8 cellular contexts compared by ENCODE assay signal in the genomic region with DNA sequence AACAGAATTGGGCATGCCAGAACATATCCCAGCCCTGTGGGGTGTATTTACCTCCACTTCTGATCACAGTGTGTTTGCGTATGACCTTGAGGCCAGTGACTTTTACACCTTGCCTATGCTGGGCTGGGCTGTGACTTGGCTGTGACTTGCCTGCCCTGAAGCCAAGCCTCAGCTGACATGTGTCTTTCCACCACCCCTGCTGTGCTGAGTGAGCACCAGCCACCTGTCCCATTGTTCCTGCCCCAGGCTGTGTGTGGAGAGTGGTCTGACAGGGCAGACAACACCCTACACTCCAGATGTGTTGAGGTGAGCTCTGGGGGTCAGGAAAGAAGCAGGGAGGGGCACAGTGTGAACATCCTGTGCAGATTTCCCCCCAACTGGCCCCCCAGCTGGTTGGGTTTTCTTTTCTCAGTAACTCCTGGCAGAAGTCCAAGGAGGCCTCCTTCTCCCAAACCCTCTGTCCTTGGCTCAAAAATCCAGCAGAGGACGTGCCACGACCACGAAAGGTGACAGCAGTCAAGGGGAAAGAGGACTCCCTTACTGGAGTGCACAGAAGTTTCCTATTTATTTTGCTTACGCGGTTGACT. TPM values are rescaled to one million over a fixed set of nuclear protein-coding genes. Genes with fewer than 3 reads are reported as not detected.
A peak's percentile ranks its signal among the peaks of the same experiment; 100 is the strongest.
DNase-seq lines count a peak whose midpoint lies in the region; ATAC-seq, FAIRE-seq and TF ChIP-seq lines count a peak whose summit lies in the region.

No MANE protein-coding gene starts in this region.

- H3K36me3 ChIP-seq in spleen, result no peaks in the 10 kb centered on the region

- intact Hi-C loops in spleen (cut with DNase I; ENCODE audit: low total_unique reads), result no loop called here

- peaks cover 0 to 12% (median 0%) of the 10 kb centered on the region in 7 donors for H3K27me3 ChIP-seq in spleen (replicated peaks in 1 of 7)

- H3K4me3 ChIP-seq in A549 (no peak overlapping the region), spleen (no peak overlapping the region)

- CTCF ChIA-PET in A549 (lab: Yijun Ruan, JAX), result interaction anchor here (1.0 to 4.4 kb wide), 10 partner anchors 10 to 76 kb away, joined by 3 to 30 read pairs (median 4); no protein-coding TSS in a partner anchor

- no peaks in the 10 kb centered on the region for H3K9me3 ChIP-seq in A549
- H3K9me3 ChIP-seq in spleen, result no peaks in the 10 kb centered on the region

- H3K4me1 ChIP-seq in A549, result peaks cover 11% of the 10 kb centered on the region
- H3K4me1 ChIP-seq in spleen, result peaks cover 0 to 11% (median 6%) of the 10 kb centered on the region in 6 donors

- TF ChIP-seq EP300 in A549 (IDR thresholded peaks at IDR 0.05), result no peak

- peak; percentile 39 to 61; a peak in 4 of 5 replicates for TF ChIP-seq RAD21 in A549 (conservative IDR thresholded peaks at IDR 0.05 in 1 of 2, IDR thresholded peaks at IDR 0.05 in 1 of 2)

- peak in 1 of 2 experiments; percentile 26 for DNase-seq in A549 (ENCODE audit: low read depth in 1 of 2, low spot score in 1 of 2)
- peak; percentile 88 for DNase-seq in NCI-H82 (lab: John Stamatoyannopoulos, UW)
- DNase-seq in fibroblast of gingiva (ENCODE audit: low read depth), result peak; percentile 67
- DNase-seq in spleen, result peak; percentile 48

- WGBS in A549 (ENCODE audit: missing lambda C conversion rate), result 67% methylated on average over 6 of the region's 6 CpGs
- WGBS in spleen, 5 donors, result 29 to 41% (median 33%) methylated on average over 6 of the region's 6 CpGs

- ATAC-seq in A549 (no peak), GM18498 (IDR thresholded peaks at IDR 0.05; ENCODE audit: unreplicated experiment) (peak; percentile 38), GM18519 (IDR thresholded peaks at IDR 0.05; ENCODE audit: low FRiP score, unreplicated experiment) (no peak), GM18517 (IDR thresholded peaks at IDR 0.05; ENCODE audit: unreplicated experiment) (no peak), GM18502 (IDR thresholded peaks at IDR 0.05; ENCODE audit: poor library complexity, unreplicated experiment) (no peak)

- no peak for TF ChIP-seq POLR2A in A549 (IDR thresholded peaks at IDR 0.05; ENCODE audit: low read length)
- TF ChIP-seq POLR2A in spleen (IDR thresholded peaks at IDR 0.05), result no peak

- POLR2A ChIA-PET in A549 (lab: Yijun Ruan, JAX), result no interaction called here

- peak overlapping the region in 1 of 2 experiments; percentile 49; a peak in 2 of 6 replicates for H3K27ac ChIP-seq in A549
- no peak overlapping the region for H3K27ac ChIP-seq in spleen

- H3K4me2 ChIP-seq in A549, result no peak overlapping the region; the same call in 2 of the 3 replicates

- TF ChIP-seq CTCF in A549 (IDR thresholded peaks at IDR 0.05) (peak; percentile 12; the same call in 1 of the 3 replicates), spleen (IDR thresholded peaks at IDR 0.05 in 8 of 11, conservative IDR thresholded peaks at IDR 0.05 in 3 of 11) (peak in 2 of 11 experiments; percentile 11 to 18)

- no peak for FAIRE-seq in A549 (lab: Jason Lieb, UNC)

TF ChIP-seq in A549, 52 proteins besides CTCF, POLR2A, EP300 and RAD21:
- TF ChIP-seq SMC3 (IDR thresholded peaks at IDR 0.05) (0 out of 3 replicates have a peak, but pooled peaks have one; percentile 14), HOXB13 (CRISPR knock-in tag; IDR thresholded peaks at IDR 0.05; ENCODE audit: low read depth) (no peak)

RNA-seq across cellular contexts. Expression of a gene that starts 5.1 kb away (rescaled TPM):
- polyA plus RNA-seq in A549 (2011; rRNA removed) (23.5 and 31.4 TPM in 2 replicates), A549 (2017; fragmentation: RNase III; extraction: RNeasy Plus Mini Kit Qiagen cat#74134 plus additional on column Dnase treatment) (28.8 to 30.8 TPM (median 30.2 TPM) in 3 replicates), spleen (1 to 10 TPM in 1 of 3 donors, under 1 TPM in 2; 0.26 to 1.0 (median 0.50) TPM)
- polyA plus RNA-seq in A549 (2012; cell fraction: cytosol; rRNA removed), result 38.2 and 58.3 TPM in 2 replicates
- polyA plus RNA-seq in A549 (2012; cell fraction: nucleus; rRNA removed), result 107 and 196 TPM in 2 replicates
- polyA minus RNA-seq in A549 (2011; rRNA and poly(A)+ RNA removed), result 25.7 and 31.1 TPM in 2 replicates
- total RNA-seq in spleen, result 1 to 10 TPM in 5 of 7 donors, under 1 TPM in 2; 0.68 to 3.6 (median 2.2) TPM

Comparison
In these comparisons a context has a peak if more than half of its experiments do, and no peak if none do; other contexts are left out.
1. RNA of a gene that starts 5.1 kb away (polyA plus RNA-seq): 23.5 to 196 TPM in A549; 0.26 to 1.0 TPM in spleen; every median in the first group is over 10 times any median in the second.